27 cellular contexts compared by ENCODE assay signal in genomic region chr18:59275406-59275949, GRCh38. TPM values are rescaled to one million over a fixed set of nuclear protein-coding genes. Genes with fewer than 3 reads are reported as not detected.
A peak's percentile ranks its signal among the peaks of the same experiment; 100 is the strongest.
DNase-seq lines count a peak whose midpoint lies in the region; ATAC-seq and TF ChIP-seq lines count a peak whose summit lies in the region.
"Had no signal": no experiment of that assay in that cellular context is flagged by ENCODE, and none has a peak within 500 bp of the region (broad histone marks: within the 10 kb centered on the region; RNA-seq: fewer than 3 reads in every experiment).

No MANE protein-coding gene starts in this region.

- peaks cover 100% of the 10 kb centered on the region for H3K27me3 ChIP-seq in HUES48 (ENCODE audit: control insufficient read depth, insufficient read depth, low read length)
- H3K27me3 ChIP-seq in iPS-20b (ENCODE audit: insufficient read depth, low read length): peaks cover 100% of the 10 kb centered on the region

- peak overlapping the region; percentile 16; the same call in 1 of the 2 replicates for H3K4me3 Mint-ChIP-seq in WTC11
- no peak overlapping the region for H3K4me3 Mint-ChIP-seq in mesothelial cell of epicardium

- H3K4me1 Mint-ChIP-seq in WTC11: peaks cover 37% of the 10 kb centered on the region
- H3K4me1 Mint-ChIP-seq in mesothelial cell of epicardium: peaks cover 8% of the 10 kb centered on the region

- H3K4me1 ChIP-seq in HUES48 (ENCODE audit: control insufficient read depth, insufficient read depth, low read length) (peaks cover 26% of the 10 kb centered on the region), iPS-20b (ENCODE audit: insufficient read depth, low read length) (peaks cover 13% of the 10 kb centered on the region; the same call in 1 of the 2 replicates)
- H3K4me1 ChIP-seq: A549 had no signal

- ATAC-seq in WTC11: no peak
- no peak for ATAC-seq in GM21447 (IDR thresholded peaks at IDR 0.05; ENCODE audit: unreplicated experiment)
- ATAC-seq: A549, HCT116 had no signal

- DNase-seq in WTC11 (ENCODE audit: low spot score) (no peak), NCI-H187 treated with DMSO at 0.1 percent for 48 hours (lab: John Stamatoyannopoulos, UW) (no peak), DMS79 (lab: John Stamatoyannopoulos, UW) (no peak), mesothelial cell of epicardium (ENCODE audit: low spot score in 2 of 2, unreplicated experiment in 2 of 2) (no peak)
- DNase-seq: AML-193; CD4-positive, alpha-beta memory T cell; COR-L47; DMS79 treated with DMSO at 0.1 percent for 48 hours; GF-D8; GM23248; IMR-90; KG1; MG63; NCI-H1105 treated with DMSO at 0.1 percent for 48 hours; NCI-H2029; NCI-H446; NCI-H524 treated with DMSO at 0.1 percent for 48 hours; NCI-H774; OCI-M1; Peyer's patch; SHP77 treated with DMSO at 0.1 percent for 48 hours had no signal

- CTCF ChIA-PET in WTC11 (lab: Charles Lee): interaction anchor here (0.6 to 2.8 kb wide), 8 partner anchors 10 to 421 kb away, joined by 3 to 26 read pairs (median 6); partner anchors contain the start of gene CCBE1

- H3K9me3 ChIP-seq in HUES48 (ENCODE audit: control insufficient read depth, insufficient read depth, low read length) (no peaks in the 10 kb centered on the region), iPS-20b (ENCODE audit: insufficient read depth, low read depth, low read length) (no peaks in the 10 kb centered on the region)
- H3K9me3 ChIP-seq: A549, MG63 had no signal

- H3K36me3 ChIP-seq in HUES48 (ENCODE audit: control insufficient read depth, insufficient read depth, low read length): no peaks in the 10 kb centered on the region
- no peaks in the 10 kb centered on the region for H3K36me3 ChIP-seq in iPS-20b (ENCODE audit: insufficient read depth, low read depth, low read length)
- H3K36me3 ChIP-seq: BLaER1 treated with 17β-estradiol and CSF1 and Interleukin-3, amounts not matched to agents 10 nM and 100 nM; MG63; Peyer's patch had no signal

- peak overlapping the region; percentile 15 for H3K4me3 ChIP-seq in HUES48 (ENCODE audit: low read depth, low read length)
- H3K4me3 ChIP-seq in iPS-20b (ENCODE audit: low read length): peak overlapping the region; percentile 48; the same call in 1 of the 2 replicates
- H3K4me3 ChIP-seq: A549; BLaER1 treated with 17β-estradiol and CSF1 and Interleukin-3, amounts not matched to agents 10 nM and 100 nM; GM23248; MG63; Peyer's patch had no signal

- POLR2A ChIA-PET in WTC11 (lab: Charles Lee): interaction anchor here (0.6 kb wide), 1 partner anchor 1332 kb away, joined by 3 read pairs; no protein-coding TSS in a partner anchor

- TF ChIP-seq CTCF in WTC11 (IDR thresholded peaks at IDR 0.05): no peak
- no peak for TF ChIP-seq CTCF in mesothelial cell of epicardium (IDR thresholded peaks at IDR 0.05; ENCODE audit: unreplicated experiment)

- H3K36me3 Mint-ChIP-seq in WTC11 (no peaks in the 10 kb centered on the region), mesothelial cell of epicardium (no peaks in the 10 kb centered on the region)
- H3K36me3 Mint-ChIP-seq: CD4-positive, alpha-beta memory T cell had no signal

- H3K27ac Mint-ChIP-seq in WTC11 (no peak overlapping the region), mesothelial cell of epicardium (no peak overlapping the region)
- H3K27ac Mint-ChIP-seq: CD4-positive, alpha-beta memory T cell had no signal

- H3K9me3 Mint-ChIP-seq in WTC11 (no peaks in the 10 kb centered on the region), mesothelial cell of epicardium (no peaks in the 10 kb centered on the region)

- H3K27me3 Mint-ChIP-seq in WTC11 (ENCODE audit: low read depth): peaks cover 98% of the 10 kb centered on the region
- H3K27me3 Mint-ChIP-seq in mesothelial cell of epicardium (ENCODE audit: low read depth): peaks cover 93% of the 10 kb centered on the region

- no peak overlapping the region for H3K27ac ChIP-seq in HUES48 (ENCODE audit: low read depth, low read length)
- H3K27ac ChIP-seq in iPS-20b (ENCODE audit: low read length): no peak overlapping the region
- H3K27ac ChIP-seq: A549; BLaER1 treated with 17β-estradiol and CSF1 and Interleukin-3, amounts not matched to agents 10 nM and 100 nM; GM23248; Peyer's patch had no signal

- H3K9ac ChIP-seq in HUES48 (ENCODE audit: low read depth, low read length) (no peak overlapping the region), iPS-20b (ENCODE audit: low read depth, low read length) (no peak overlapping the region)
- H3K9ac ChIP-seq: BLaER1 treated with 17β-estradiol and CSF1 and Interleukin-3, amounts not matched to agents 10 nM and 100 nM; GM23248 had no signal

TF ChIP-seq in WTC11, 78 proteins besides CTCF, POLR2A, EP300 and RAD21:
- peak; percentile 50 for TF ChIP-seq PRDM15 (CRISPR knock-in tag; IDR thresholded peaks at IDR 0.05)
- TF ChIP-seq NFATC4 (CRISPR knock-in tag; IDR thresholded peaks at IDR 0.05): no peak

RNA-seq across cellular contexts. Expression of gene RAX, which starts 2.2 kb away (rescaled TPM):
- total RNA-seq in WTC11 (2021): 0.57 to 0.94 TPM (median 0.89 TPM) in 3 replicates
- not detected in 3 replicates for total RNA-seq in mesothelial cell of epicardium
- total RNA-seq: CD4-positive, alpha-beta memory T cell; GM23248; IMR-90; Peyer's patch had no signal

RNA-seq across cellular contexts. Expression of gene CPLX4, which starts 43.0 kb away (rescaled TPM):
- not detected in 3 replicates for total RNA-seq in WTC11 (2021)
- not detected in 3 replicates for total RNA-seq in mesothelial cell of epicardium
- total RNA-seq: CD4-positive, alpha-beta memory T cell; GM23248; IMR-90; Peyer's patch had no signal

RNA-seq across cellular contexts. Expression of gene GRP, which starts 55.5 kb away (rescaled TPM):
- 0.22 TPM in 1 of 3 replicates, not detected in the others for total RNA-seq in WTC11 (2021)
- not detected in 3 replicates for total RNA-seq in mesothelial cell of epicardium
- total RNA-seq: CD4-positive, alpha-beta memory T cell; GM23248; IMR-90; Peyer's patch had no signal
